25 cellular contexts compared by ENCODE assay signal in genomic region chr2:185145316-185146121, GRCh38.
DNase-seq lines count a peak whose midpoint lies in the region; ATAC-seq and TF ChIP-seq lines count a peak whose summit lies in the region.
"Had no signal": no experiment of that assay in that cellular context is flagged by ENCODE, and none has a peak within 500 bp of the region (broad histone marks: within the 10 kb centered on the region; RNA-seq: fewer than 3 reads in every experiment).

No MANE protein-coding gene starts in this region.

- in situ Hi-C loops in mammary epithelial cell (cut with MboI; ENCODE audit: low sequenced_read_pairs in 2 of 2), result no loop called here

- DNase-seq in NCI-H2171 treated with DMSO at 0.1 percent for 48 hours (lab: John Stamatoyannopoulos, UW), result peak; percentile 45
- no peak for DNase-seq in NCI-H2171 (lab: John Stamatoyannopoulos, UW)
- DNase-seq in NCI-H2107 treated with DMSO at 0.1 percent for 48 hours (lab: John Stamatoyannopoulos, UW; ENCODE audit: unreplicated experiment), result peak; percentile 88
- DNase-seq in mammary epithelial cell, result peak; percentile 1
- DNase-seq in renal cortical epithelial cell (ENCODE audit: low read depth), result peak; percentile 13
- no peak for DNase-seq in SW480 (ENCODE audit: low spot score)
- no peak for DNase-seq in NOMO-1 (lab: John Stamatoyannopoulos, UW; ENCODE audit: unreplicated experiment in 2 of 2)
- DNase-seq: ACHN; activated CD4-positive, alpha-beta T cell treated with anti-CD3 and anti-CD28 coated beads, Interleukin-2, amount 50 U/mL, for 48 hours; activated T-cell treated with anti-CD3 and anti-CD28 coated beads for 4 hours; adrenal gland; GDM1; HFFc6; left cardiac atrium; MG63; midbrain; NCI-H1694; Peyer's patch; spleen had no signal

- no peaks in the 10 kb centered on the region for H4K20me1 ChIP-seq in mammary epithelial cell (ENCODE audit: insufficient read depth, low read length)
- H4K20me1 ChIP-seq: BLaER1 treated with 17β-estradiol and CSF1 and Interleukin-3, amounts not matched to agents 10 nM and 100 nM had no signal

- TF ChIP-seq CTCF in mammary epithelial cell (conservative IDR thresholded peaks at IDR 0.05 in 1 of 2, IDR thresholded peaks at IDR 0.05 in 1 of 2; ENCODE audit: extremely low read depth in 1 of 2, insufficient read depth in 1 of 2, low read depth in 1 of 2, low read length in 2 of 2) (no peak), gastroesophageal sphincter (IDR thresholded peaks at IDR 0.05) (no peak)

- dilution Hi-C loops in mammary epithelial cell (cut with HindIII; ENCODE audit: low sequenced_read_pairs), result no loop called here

- BruUV-seq in mammary epithelial cell (replicated peaks; lab: Mats Ljungman, UMichigan), result no TSS peak

- no peak overlapping the region for H3K9ac ChIP-seq in mammary epithelial cell (ENCODE audit: insufficient read depth, low read length)
- H3K9ac ChIP-seq: BLaER1 treated with 17β-estradiol and CSF1 and Interleukin-3, amounts not matched to agents 10 nM and 100 nM had no signal

- intact Hi-C loops in mammary epithelial cell (cut with micrococcal nuclease), result no loop called here

- no peak overlapping the region for H3K27ac ChIP-seq in mammary epithelial cell (ENCODE audit: insufficient read depth, low read depth, low read length)
- H3K27ac ChIP-seq in gastroesophageal sphincter, result no peak overlapping the region
- H3K27ac ChIP-seq: adrenal gland; BLaER1 treated with 17β-estradiol and CSF1 and Interleukin-3, amounts not matched to agents 10 nM and 100 nM; coronary artery; Peyer's patch; prostate gland; SK-N-MC; spleen had no signal

- no peak overlapping the region for H3K4me2 ChIP-seq in mammary epithelial cell (ENCODE audit: insufficient read depth, low read depth, low read length)
- H3K4me2 ChIP-seq: BLaER1 treated with 17β-estradiol and CSF1 and Interleukin-3, amounts not matched to agents 10 nM and 100 nM had no signal

- CTCF ChIA-PET in mammary epithelial cell (lab: Charles Lee; ENCODE audit: low non-redundant PET), result no interaction called here

- H3K27me3 ChIP-seq in mammary epithelial cell (ENCODE audit: insufficient read depth, low read length) (no peaks in the 10 kb centered on the region), gastroesophageal sphincter (no peaks in the 10 kb centered on the region)
- H3K27me3 ChIP-seq: adrenal gland; BLaER1 treated with 17β-estradiol and CSF1 and Interleukin-3, amounts not matched to agents 10 nM and 100 nM; MG63; Peyer's patch; spleen had no signal

- H3K9me3 ChIP-seq in mammary epithelial cell (replicated peaks; ENCODE audit: insufficient read depth, low read length) (no peaks in the 10 kb centered on the region), gastroesophageal sphincter (no peaks in the 10 kb centered on the region)
- H3K9me3 ChIP-seq: BLaER1 treated with 17β-estradiol and CSF1 and Interleukin-3, amounts not matched to agents 10 nM and 100 nM; MG63; Peyer's patch; prostate gland had no signal

- no peaks in the 10 kb centered on the region for H3K4me1 ChIP-seq in mammary epithelial cell (ENCODE audit: insufficient read depth, low read length)
- no peaks in the 10 kb centered on the region for H3K4me1 ChIP-seq in gastroesophageal sphincter
- H3K4me1 ChIP-seq: adrenal gland, Peyer's patch, prostate gland, spleen had no signal

- H3K4me3 ChIP-seq in mammary epithelial cell (replicated peaks in 1 of 3; ENCODE audit: insufficient read depth in 1 of 3, low read depth in 2 of 3, low read length in 3 of 3), result no peak overlapping the region
- no peak overlapping the region for H3K4me3 ChIP-seq in gastroesophageal sphincter
- H3K4me3 ChIP-seq: adrenal gland; BLaER1 treated with 17β-estradiol and CSF1 and Interleukin-3, amounts not matched to agents 10 nM and 100 nM; coronary artery; MG63; Peyer's patch; prostate gland; SK-N-MC; spleen had no signal

- WGBS in mammary epithelial cell (ENCODE audit: low coverage, missing lambda C conversion rate), result 37% methylated on average over 11 of the region's 11 CpGs
- WGBS in gastroesophageal sphincter (ENCODE audit: low coverage in 1 of 2), 2 donors, result 71 to 94% methylated on average over 2 to 7 of the region's 11 CpGs

- H3K36me3 ChIP-seq in mammary epithelial cell (ENCODE audit: insufficient read depth, low read length), result no peaks in the 10 kb centered on the region
- no peaks in the 10 kb centered on the region for H3K36me3 ChIP-seq in gastroesophageal sphincter
- H3K36me3 ChIP-seq: adrenal gland; BLaER1 treated with 17β-estradiol and CSF1 and Interleukin-3, amounts not matched to agents 10 nM and 100 nM; MG63; Peyer's patch; prostate gland; spleen had no signal

- H2AFZ ChIP-seq in mammary epithelial cell (ENCODE audit: low read depth, low read length), result no peak overlapping the region

- no peak for TF ChIP-seq POLR2A in gastroesophageal sphincter (IDR thresholded peaks at IDR 0.05)

- ATAC-seq in gastroesophageal sphincter, result no peak
- ATAC-seq: left cardiac atrium, WTC11 had no signal

- no peak for TF ChIP-seq EP300 in gastroesophageal sphincter (IDR thresholded peaks at IDR 0.05)

- H3K79me2 ChIP-seq in mammary epithelial cell (ENCODE audit: insufficient read depth, low read length), result no peaks in the 10 kb centered on the region

Comparison
In these comparisons a context has a peak if more than half of its experiments do, and no peak if none do; other contexts are left out.
1. DNase-seq: peak in NCI-H2171 treated with DMSO at 0.1 percent for 48 hours (single experiment), NCI-H2107 treated with DMSO at 0.1 percent for 48 hours (single experiment), mammary epithelial cell (single experiment) and renal cortical epithelial cell (single experiment); none in NCI-H2171 (single experiment), SW480 (single experiment) and NOMO-1 (0 of 2).